Comparison of ENCODE assay signal across 32 cellular contexts in genomic region chr17:49922095-49922494, GRCh38. TPM values are rescaled to one million over a fixed set of nuclear protein-coding genes. Genes with fewer than 3 reads are reported as not detected.
"Had no signal": no experiment of that assay in that cellular context is flagged by ENCODE, and none has a peak within 500 bp of the region (broad histone marks: within the 10 kb centered on the region; RNA-seq: fewer than 3 reads in every experiment).

No MANE protein-coding gene starts in this region.

- H3K27ac ChIP-seq: adrenal gland, esophagus squamous epithelium, heart right ventricle, lower lobe of right lung, parathyroid adenoma, right atrium auricular region, spleen, testis, transverse colon, uterus had no signal

- H3K9ac ChIP-seq: parathyroid adenoma had no signal

- ATAC-seq: heart right ventricle; left lobe of liver; lower lobe of right lung; naive thymus-derived CD8-positive, alpha-beta T cell; stimulated activated naive CD8-positive, alpha-beta T cell treated with anti-CD3 and anti-CD28 coated beads, Interleukin-15, Interleukin-2, amounts not matched to agents 100 U/mL and 50 U/mL, for 24 hours; T-helper 17 cell had no signal

- DNase-seq: activated CD4-positive, alpha-beta memory T cell treated with anti-CD3 and anti-CD28 coated beads for 36 hours; activated CD4-positive, alpha-beta T cell treated with anti-CD3 and anti-CD28 coated beads, Interleukin-2, amount 10 ng/mL, durations not matched to agents 24 days and 14 days; activated CD4-positive, CD25-positive, alpha-beta regulatory T cell treated with anti-CD3 and anti-CD28 coated beads, Interleukin-2, amount 50 U/mL, for 72 hours; activated CD8-positive, alpha-beta memory T cell treated with anti-CD3 and anti-CD28 coated beads, Interleukin-2, amount 50 U/mL, for 48 hours; activated gamma-delta T cell treated with Interleukin-2 at 50 U/mL for 16 hours; activated T-cell treated with anti-CD3 and anti-CD28 coated beads, Interleukin-2, amount 50 U/mL, for 24 hours; adrenal gland; aorta; caudate nucleus; endodermal cell; esophagus squamous epithelium; foreskin melanocyte; heart right ventricle; lower lobe of right lung; mesenchymal stem cell; naive thymus-derived CD8-positive, alpha-beta T cell; occipital lobe; spleen; stimulated activated CD4-positive, alpha-beta T cell treated with anti-CD3 and anti-CD28 coated beads, Interleukin-2, amount 100 ng/mL, for 48 hours; stimulated activated naive CD8-positive, alpha-beta T cell treated with anti-CD3 and anti-CD28 coated beads, Interleukin-15, Interleukin-2, amounts not matched to agents 100 U/mL and 50 U/mL, for 24 hours; T-helper 17 cell; testis; transverse colon; uterus had no signal

- H3K9me3 Mint-ChIP-seq: activated CD4-positive, alpha-beta memory T cell treated with anti-CD3 and anti-CD28 coated beads for 36 hours; activated CD4-positive, alpha-beta T cell treated with anti-CD3 and anti-CD28 coated beads, Interleukin-2, amount 10 ng/mL, durations not matched to agents 24 days and 14 days; activated naive CD4-positive, alpha-beta T cell treated with anti-CD3 and anti-CD28 coated beads, Interleukin-2, amount 50 U/mL, for 24 hours; activated T-cell treated with anti-CD3 and anti-CD28 coated beads, Interleukin-2, amount 50 U/mL, for 24 hours; dendritic cell treated with granulocyte-macrophage colony-stimulating factor and Interleukin-4, amounts not matched to agents 40 ng/mL and 50 ng/mL, for 4 days; endodermal cell; naive thymus-derived CD8-positive, alpha-beta T cell; neural crest cell had no signal

- H3K27me3 ChIP-seq: adrenal gland, right atrium auricular region, testis, uterus had no signal

- H3K36me3 ChIP-seq: adrenal gland, esophagus squamous epithelium, heart right ventricle, lower lobe of right lung, right atrium auricular region, spleen, transverse colon, uterus had no signal

- H2AFZ ChIP-seq: parathyroid adenoma had no signal

- H3K4me3 Mint-ChIP-seq: activated CD4-positive, alpha-beta memory T cell treated with anti-CD3 and anti-CD28 coated beads for 36 hours; activated CD4-positive, alpha-beta T cell treated with anti-CD3 and anti-CD28 coated beads, Interleukin-2, amount 10 ng/mL, durations not matched to agents 24 days and 14 days; activated naive CD4-positive, alpha-beta T cell treated with anti-CD3 and anti-CD28 coated beads, Interleukin-2, amount 50 U/mL, for 24 hours; activated T-cell treated with anti-CD3 and anti-CD28 coated beads, Interleukin-2, amount 50 U/mL, for 24 hours; dendritic cell treated with granulocyte-macrophage colony-stimulating factor and Interleukin-4, amounts not matched to agents 40 ng/mL and 50 ng/mL, for 4 days; endodermal cell; naive thymus-derived CD8-positive, alpha-beta T cell; neural crest cell had no signal

- H3K79me2 ChIP-seq: parathyroid adenoma had no signal

- H3K9me3 ChIP-seq: adrenal gland, esophagus squamous epithelium, heart right ventricle, lower lobe of right lung, right atrium auricular region, spleen, testis, transverse colon, uterus had no signal

- H3K4me1 Mint-ChIP-seq: activated CD4-positive, alpha-beta T cell treated with anti-CD3 and anti-CD28 coated beads, Interleukin-2, amount 10 ng/mL, durations not matched to agents 24 days and 14 days; activated naive CD4-positive, alpha-beta T cell treated with anti-CD3 and anti-CD28 coated beads, Interleukin-2, amount 50 U/mL, for 24 hours; naive thymus-derived CD8-positive, alpha-beta T cell; T-helper 17 cell had no signal

- H3K4me3 ChIP-seq: adrenal gland, esophagus squamous epithelium, heart right ventricle, lower lobe of right lung, right atrium auricular region, spleen, testis, transverse colon, uterus had no signal

- H3K4me1 ChIP-seq: esophagus squamous epithelium, lower lobe of right lung, parathyroid adenoma, spleen, testis, transverse colon, uterus had no signal

- H3K27ac Mint-ChIP-seq: activated CD4-positive, alpha-beta memory T cell treated with anti-CD3 and anti-CD28 coated beads for 36 hours; activated CD4-positive, alpha-beta T cell treated with anti-CD3 and anti-CD28 coated beads, Interleukin-2, amount 10 ng/mL, durations not matched to agents 24 days and 14 days; activated T-cell treated with anti-CD3 and anti-CD28 coated beads, Interleukin-2, amount 50 U/mL, for 24 hours; dendritic cell treated with granulocyte-macrophage colony-stimulating factor and Interleukin-4, amounts not matched to agents 40 ng/mL and 50 ng/mL, for 4 days; endodermal cell; T-helper 17 cell had no signal

- H3K27me3 Mint-ChIP-seq: activated naive CD4-positive, alpha-beta T cell treated with anti-CD3 and anti-CD28 coated beads, Interleukin-2, amount 50 U/mL, for 24 hours had no signal

- H3K36me3 Mint-ChIP-seq: activated CD4-positive, alpha-beta memory T cell treated with anti-CD3 and anti-CD28 coated beads for 36 hours; activated naive CD4-positive, alpha-beta T cell treated with anti-CD3 and anti-CD28 coated beads, Interleukin-2, amount 50 U/mL, for 24 hours; naive thymus-derived CD8-positive, alpha-beta T cell had no signal

RNA-seq across cellular contexts. Expression of gene DLX4, which starts 46.9 kb away (rescaled TPM):
- total RNA-seq: glomerular endothelial cell, left lobe of liver, occipital lobe, pulmonary artery endothelial cell, transverse colon, uterus had no signal
